In the genomic region with DNA sequence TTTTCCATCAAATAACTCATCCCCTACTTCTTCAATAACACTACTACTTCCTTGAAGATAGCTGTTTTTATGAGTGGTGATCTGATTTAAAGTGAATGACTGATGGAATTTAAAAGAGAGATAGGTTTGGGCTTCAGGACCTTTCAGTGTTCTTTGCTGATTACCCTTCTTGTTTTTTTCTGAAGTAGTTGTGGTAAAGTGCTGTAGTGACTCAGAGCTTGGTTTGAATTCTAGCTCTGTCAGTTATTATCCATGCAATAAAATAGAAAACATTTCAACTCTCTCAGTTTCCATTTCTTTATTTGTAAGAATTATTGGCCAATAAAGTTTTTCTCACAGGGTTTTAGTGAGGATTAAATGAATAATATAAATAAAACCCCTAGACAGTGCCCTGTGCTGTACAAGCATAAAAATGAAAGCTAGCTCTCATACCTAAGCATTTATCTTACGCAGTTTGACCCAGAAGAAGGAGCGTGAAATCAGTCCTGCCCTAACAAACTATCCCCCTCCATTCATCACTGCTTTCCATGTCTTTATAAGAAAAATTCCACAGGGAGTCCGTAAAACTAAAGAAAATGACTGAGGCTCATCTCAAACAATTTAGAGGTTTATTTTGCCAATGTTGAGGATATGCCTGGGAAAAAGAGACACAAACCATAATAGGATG, we compare ENCODE assay signal across 1 cellular context.
A peak's percentile ranks its signal among the peaks of the same experiment; 100 is the strongest.
TF ChIP-seq lines count a peak whose summit lies in the region.

No MANE protein-coding gene starts in this region.

TF ChIP-seq in K562, 482 proteins besides CTCF, POLR2A, EP300 and RAD21:
- TF ChIP-seq ZNF766 (CRISPR knock-in tag; conservative IDR thresholded peaks at IDR 0.05), result peak; percentile 75; the same call in 1 of the 2 replicates
- no peak for TF ChIP-seq HDAC8 (tag; IDR thresholded peaks at IDR 0.05)
